In genomic region chr3:10729439-10729838, GRCh38 we compare ENCODE assay signal across 22 cellular contexts.
DNase-seq lines count a peak whose midpoint lies in the region; FAIRE-seq and TF ChIP-seq lines count a peak whose summit lies in the region.
"Had no signal": no experiment of that assay in that cellular context is flagged by ENCODE, and none has a peak within 500 bp of the region (broad histone marks: within the 10 kb centered on the region; RNA-seq: fewer than 3 reads in every experiment).

No MANE protein-coding gene starts in this region.

- H3K27ac ChIP-seq in HUES6 (ENCODE audit: low read depth, low read length) = no peak overlapping the region; the same call in 1 of the 2 replicates
- H3K27ac ChIP-seq in Peyer's patch = no peak overlapping the region
- H3K27ac ChIP-seq: BLaER1 treated with 17β-estradiol and CSF1 and Interleukin-3, amounts not matched to agents 10 nM and 100 nM; GM23248 had no signal

- peaks cover 17% of the 10 kb centered on the region for H3K9me3 Mint-ChIP-seq in osteocyte (ENCODE audit: unreplicated experiment)

- FAIRE-seq in GM19239 (lab: Jason Lieb, UNC) = no peak
- FAIRE-seq: GM12891, HepG2, HTR-8/SVneo had no signal

- TF ChIP-seq CTCF in osteocyte (IDR thresholded peaks at IDR 0.05) (no peak), Peyer's patch (IDR thresholded peaks at IDR 0.05) (no peak)

- H3K4me1 Mint-ChIP-seq in osteocyte (ENCODE audit: unreplicated experiment) = no peaks in the 10 kb centered on the region
- H3K4me1 Mint-ChIP-seq: B cell; CD4-positive, CD25-positive, alpha-beta regulatory T cell; CD8-positive, alpha-beta memory T cell; IgD-negative memory B cell had no signal

- H3K36me3 ChIP-seq in HUES6 (ENCODE audit: control insufficient read depth, insufficient read depth, low read length) (no peaks in the 10 kb centered on the region), Peyer's patch (no peaks in the 10 kb centered on the region)
- H3K36me3 ChIP-seq: BLaER1 treated with 17β-estradiol and CSF1 and Interleukin-3, amounts not matched to agents 10 nM and 100 nM had no signal

- H3K4me1 ChIP-seq in HUES6 (ENCODE audit: control insufficient read depth, insufficient read depth, low read length) (no peaks in the 10 kb centered on the region), Peyer's patch (no peaks in the 10 kb centered on the region)

- H3K27me3 ChIP-seq in HUES6 (ENCODE audit: control insufficient read depth, insufficient read depth, low read length) (no peaks in the 10 kb centered on the region), Peyer's patch (no peaks in the 10 kb centered on the region)
- H3K27me3 ChIP-seq: BLaER1 treated with 17β-estradiol and CSF1 and Interleukin-3, amounts not matched to agents 10 nM and 100 nM had no signal

- TF ChIP-seq POLR2A in Peyer's patch (IDR thresholded peaks at IDR 0.05) = no peak

- H3K9ac ChIP-seq in HUES6 (ENCODE audit: low read length) = peak overlapping the region; percentile 27
- H3K9ac ChIP-seq: BLaER1 treated with 17β-estradiol and CSF1 and Interleukin-3, amounts not matched to agents 10 nM and 100 nM; GM23248 had no signal

- H3K4me3 ChIP-seq in HUES6 (ENCODE audit: low read depth, low read length) (no peak overlapping the region), Peyer's patch (no peak overlapping the region)
- H3K4me3 ChIP-seq: BLaER1 treated with 17β-estradiol and CSF1 and Interleukin-3, amounts not matched to agents 10 nM and 100 nM; GM23248 had no signal

- H3K9me3 ChIP-seq in HUES6 (ENCODE audit: control insufficient read depth, insufficient read depth, low read depth, low read length) (peaks cover 24% of the 10 kb centered on the region), Peyer's patch (peaks cover 0 to 9% (median 0%) of the 10 kb centered on the region in 4 donors)

- no peaks in the 10 kb centered on the region for H3K36me3 Mint-ChIP-seq in osteocyte (ENCODE audit: unreplicated experiment)
- H3K36me3 Mint-ChIP-seq: CD4-positive, CD25-positive, alpha-beta regulatory T cell; IgD-negative memory B cell had no signal

- DNase-seq in islet precursor cell (peak; percentile 35), osteocyte (ENCODE audit: extremely low spot score, unreplicated experiment) (peak; percentile 53), GDM1 (lab: John Stamatoyannopoulos, UW) (no peak), Peyer's patch (no peak), GM19239 (ENCODE audit: insufficient read length, low spot score) (no peak)
- DNase-seq: CD4-positive, CD25-positive, alpha-beta regulatory T cell; CD8-positive, alpha-beta memory T cell; COR-L47; DMS 273 treated with DMSO at 0.1 percent for 48 hours; DMS53; DND-41; EL; GM23248; HCEC 1CT; HFFc6 had no signal

- H3K4me3 Mint-ChIP-seq in osteocyte (ENCODE audit: unreplicated experiment) = no peak overlapping the region
- H3K4me3 Mint-ChIP-seq: B cell; CD4-positive, CD25-positive, alpha-beta regulatory T cell; CD8-positive, alpha-beta memory T cell; HFFc6; IgD-negative memory B cell had no signal

- H3K27me3 Mint-ChIP-seq in osteocyte (ENCODE audit: unreplicated experiment) = peaks cover 4% of the 10 kb centered on the region

- no peak overlapping the region for H3K27ac Mint-ChIP-seq in osteocyte (ENCODE audit: unreplicated experiment)
- H3K27ac Mint-ChIP-seq: B cell; CD4-positive, CD25-positive, alpha-beta regulatory T cell; CD8-positive, alpha-beta memory T cell; HFFc6; IgD-negative memory B cell had no signal

Comparison
In these comparisons a context has a peak if more than half of its experiments do, and no peak if none do; other contexts are left out.
1. DNase-seq: peak in islet precursor cell (single experiment) and osteocyte (single experiment); none in GDM1 (single experiment), Peyer's patch (0 of 3) and GM19239 (single experiment).